8 cellular contexts compared by ENCODE assay signal in genomic region chr9:128250839-128251558, GRCh38. TPM values are rescaled to one million over a fixed set of nuclear protein-coding genes. Genes with fewer than 3 reads are reported as not detected.
DNase-seq lines count a peak whose midpoint lies in the region; ATAC-seq and TF ChIP-seq lines count a peak whose summit lies in the region.

No MANE protein-coding gene starts in this region.

- CTCF ChIA-PET in T-cell (lab: Charles Lee) = interaction anchor here in 1 of 2 donors (0.6 to 1.4 kb wide), 7 partner anchors 25 to 334 kb away, joined by 3 to 8 read pairs (median 4); partner anchors contain the start of genes BBLN, GOLGA2, ST6GALNAC4 and SWI5

- TF ChIP-seq CTCF in glutamatergic neuron (IDR thresholded peaks at IDR 0.05; ENCODE audit: partially characterized antibody, unreplicated experiment) = no peak

- H3K4me3 Mint-ChIP-seq in T-cell (peak overlapping the region; percentile 72 to 83 (median 74)), glutamatergic neuron (ENCODE audit: unreplicated experiment) (peak overlapping the region; percentile 82)
- peak overlapping the region; percentile 77 for H3K4me3 Mint-ChIP-seq in stimulated activated memory B cell treated with anti-CD40 and anti-IgM and Interleukin-4, amounts not matched to agents 10 μg/mL and 1 μg/mL and 100 μg/mL, for 72 hours

- H3K27me3 Mint-ChIP-seq in T-cell (peaks cover 0 to 1% of the 10 kb centered on the region in 2 donors), glutamatergic neuron (ENCODE audit: unreplicated experiment) (peaks cover 24% of the 10 kb centered on the region)
- peaks cover 27% of the 10 kb centered on the region for H3K27me3 Mint-ChIP-seq in stimulated activated memory B cell treated with anti-CD40 and anti-IgM and Interleukin-4, amounts not matched to agents 10 μg/mL and 1 μg/mL and 100 μg/mL, for 72 hours

- H3K4me1 Mint-ChIP-seq in T-cell (peaks cover 17 to 21% (median 18%) of the 10 kb centered on the region in 3 donors), glutamatergic neuron (ENCODE audit: low read depth, unreplicated experiment) (peaks cover 20% of the 10 kb centered on the region)
- H3K4me1 Mint-ChIP-seq in stimulated activated memory B cell treated with anti-CD40 and anti-IgM and Interleukin-4, amounts not matched to agents 10 μg/mL and 1 μg/mL and 100 μg/mL, for 72 hours = peaks cover 33% of the 10 kb centered on the region

- POLR2A ChIA-PET in T-cell (lab: Charles Lee) = interaction anchor here in 1 of 2 donors (0.6 kb wide), 1 partner anchor 1027 kb away, joined by 3 read pairs; no protein-coding TSS in a partner anchor

- no peaks in the 10 kb centered on the region for H3K9me3 Mint-ChIP-seq in T-cell
- peaks cover 9% of the 10 kb centered on the region for H3K9me3 Mint-ChIP-seq in glutamatergic neuron (ENCODE audit: unreplicated experiment)
- H3K9me3 Mint-ChIP-seq in stimulated activated memory B cell treated with anti-CD40 and anti-IgM and Interleukin-4, amounts not matched to agents 10 μg/mL and 1 μg/mL and 100 μg/mL, for 72 hours = no peaks in the 10 kb centered on the region

- peak; percentile 26 for DNase-seq in activated CD4-positive, alpha-beta T cell treated with anti-CD3 and anti-CD28 coated beads for 48 hours
- DNase-seq in activated CD4-positive, alpha-beta T cell treated with anti-CD3 and anti-CD28 coated beads, Interleukin-2, amount 50 U/mL, for 1 hour = no peak
- DNase-seq in T-cell = peak in 1 of 34 experiments; percentile 13
- DNase-seq in glutamatergic neuron = no peak
- DNase-seq in NK-92 treated with Interleukin-12 subunit alpha and Interleukin-12 subunit beta, amount 100 ng/mL, for 24 hours (lab: John Stamatoyannopoulos, UW) = no peak
- no peak for DNase-seq in KG1 (lab: John Stamatoyannopoulos, UW)
- no peak for DNase-seq in NCI-H1048 (lab: John Stamatoyannopoulos, UW)

- no peaks in the 10 kb centered on the region for H3K36me3 Mint-ChIP-seq in T-cell
- H3K36me3 Mint-ChIP-seq in glutamatergic neuron (ENCODE audit: unreplicated experiment) = peaks cover 6% of the 10 kb centered on the region
- peaks cover 7% of the 10 kb centered on the region for H3K36me3 Mint-ChIP-seq in stimulated activated memory B cell treated with anti-CD40 and anti-IgM and Interleukin-4, amounts not matched to agents 10 μg/mL and 1 μg/mL and 100 μg/mL, for 72 hours

- no peak for ATAC-seq in T-cell (replicated peaks in 1 of 4)
- ATAC-seq in stimulated activated memory B cell treated with anti-CD40 and anti-IgM and Interleukin-4, amounts not matched to agents 10 μg/mL and 1 μg/mL and 100 μg/mL, for 72 hours = no peak

- H3K27ac Mint-ChIP-seq in T-cell = peak overlapping the region in 1 of 2 donors; percentile 39
- no peak overlapping the region for H3K27ac Mint-ChIP-seq in glutamatergic neuron (ENCODE audit: unreplicated experiment)
- H3K27ac Mint-ChIP-seq in stimulated activated memory B cell treated with anti-CD40 and anti-IgM and Interleukin-4, amounts not matched to agents 10 μg/mL and 1 μg/mL and 100 μg/mL, for 72 hours = no peak overlapping the region

RNA-seq across cellular contexts. Expression of gene GOLGA2, which starts 24.8 kb away (rescaled TPM):
- total RNA-seq in T-cell (10 to 100 TPM; 49.6 to 71.3 (median 60.5) TPM), glutamatergic neuron (ENCODE audit: unreplicated experiment) (78.3 TPM)

RNA-seq across cellular contexts. Expression of gene SWI5, which starts 25.1 kb away (rescaled TPM):
- 10 to 100 TPM in 2 of 5 donors, 1 to 10 TPM in 3; 7.5 to 15.3 (median 9.7) TPM for total RNA-seq in T-cell
- total RNA-seq in glutamatergic neuron (ENCODE audit: unreplicated experiment) = 13.7 TPM

RNA-seq across cellular contexts. Expression of gene DNM1, which starts 47.8 kb away (rescaled TPM):
- total RNA-seq in T-cell (1 to 10 TPM in 4 of 5 donors, under 1 TPM in 1; 0.95 to 3.0 (median 1.8) TPM), glutamatergic neuron (ENCODE audit: unreplicated experiment) (276 TPM)

RNA-seq across cellular contexts. Expression of gene CIZ1, which starts 59.6 kb away (rescaled TPM):
- total RNA-seq in T-cell = 100 to 1,000 TPM; 143 to 163 (median 150) TPM
- 174 TPM for total RNA-seq in glutamatergic neuron (ENCODE audit: unreplicated experiment)

Comparison
In these comparisons a context has a peak if more than half of its experiments do, and no peak if none do; other contexts are left out.
1. RNA of gene DNM1, which starts 47.8 kb away (total RNA-seq): 276 TPM in glutamatergic neuron (single experiment); 0.95 to 3.0 TPM in T-cell; every median in the first group is over 10 times any median in the second.
2. Peak in every context shown above with its lines, with median percentiles within 50 percentile points of each other: H3K4me3 Mint-ChIP-seq.